ENCODE assay signal across 34 cellular contexts in genomic region chr12:33566403-33566802, GRCh38.
"Had no signal": no experiment of that assay in that cellular context is flagged by ENCODE, and none has a peak within 500 bp of the region (broad histone marks: within the 10 kb centered on the region; RNA-seq: fewer than 3 reads in every experiment).

No MANE protein-coding gene starts in this region.

- H3K4me1 Mint-ChIP-seq: activated B cell treated with CpG ODN at 0.5 μM for 24 hours; activated CD4-positive, alpha-beta memory T cell treated with anti-CD3 and anti-CD28 coated beads, Interleukin-2, amount 10 ng/mL, durations not matched to agents 7 days and 5 days; activated CD4-positive, alpha-beta T cell treated with anti-CD3 and anti-CD28 coated beads for 36 hours; activated CD4-positive, alpha-beta T cell treated with anti-CD3 and anti-CD28 coated beads, Interleukin-2, amount 10 ng/mL, durations not matched to agents 24 days and 14 days; activated CD4-positive, alpha-beta T cell treated with anti-CD3 and anti-CD28 coated beads, Interleukin-2, amount 10 ng/mL, durations not matched to agents 7 days and 5 days; activated CD8-positive, alpha-beta memory T cell treated with anti-CD3 and anti-CD28 coated beads, Interleukin-2, amount 10 ng/mL, durations not matched to agents 7 days and 5 days; T-cell; T-helper 17 cell had no signal

- H3K27me3 Mint-ChIP-seq: activated B cell treated with CpG ODN at 0.5 μM for 24 hours; activated CD4-positive, alpha-beta memory T cell treated with anti-CD3 and anti-CD28 coated beads for 36 hours; activated CD4-positive, alpha-beta memory T cell treated with anti-CD3 and anti-CD28 coated beads, Interleukin-2, amount 10 ng/mL, durations not matched to agents 7 days and 5 days; activated CD4-positive, alpha-beta T cell treated with anti-CD3 and anti-CD28 coated beads for 36 hours; activated CD4-positive, alpha-beta T cell treated with anti-CD3 and anti-CD28 coated beads, Interleukin-2, amount 10 ng/mL, durations not matched to agents 24 days and 14 days; activated CD4-positive, alpha-beta T cell treated with anti-CD3 and anti-CD28 coated beads, Interleukin-2, amount 10 ng/mL, durations not matched to agents 7 days and 5 days; activated CD8-positive, alpha-beta memory T cell treated with anti-CD3 and anti-CD28 coated beads, Interleukin-2, amount 10 ng/mL, durations not matched to agents 7 days and 5 days; activated CD8-positive, alpha-beta T cell treated with anti-CD3 and anti-CD28 coated beads for 36 hours; T-cell; T-helper 17 cell had no signal

- DNase-seq: activated B cell treated with CpG ODN at 0.5 μM for 24 hours; activated CD4-positive, alpha-beta memory T cell treated with anti-CD3 and anti-CD28 coated beads for 36 hours; activated CD4-positive, alpha-beta memory T cell treated with anti-CD3 and anti-CD28 coated beads, Interleukin-2, amount 10 ng/mL, durations not matched to agents 7 days and 5 days; activated CD4-positive, alpha-beta T cell treated with anti-CD3 and anti-CD28 coated beads for 1 hour; activated CD4-positive, alpha-beta T cell treated with anti-CD3 and anti-CD28 coated beads for 36 hours; activated CD4-positive, alpha-beta T cell treated with anti-CD3 and anti-CD28 coated beads for 4 hours; activated CD4-positive, alpha-beta T cell treated with anti-CD3 and anti-CD28 coated beads for 48 hours; activated CD4-positive, alpha-beta T cell treated with anti-CD3 and anti-CD28 coated beads, Interleukin-2, amount 10 ng/mL, durations not matched to agents 24 days and 14 days; activated CD4-positive, alpha-beta T cell treated with anti-CD3 and anti-CD28 coated beads, Interleukin-2, amount 10 ng/mL, durations not matched to agents 7 days and 5 days; activated CD4-positive, alpha-beta T cell treated with anti-CD3 and anti-CD28 coated beads, Interleukin-2, amount 50 U/mL, for 1 hour; activated CD4-positive, alpha-beta T cell treated with anti-CD3 and anti-CD28 coated beads, Interleukin-2, amount 50 U/mL, for 4 hours; activated CD4-positive, alpha-beta T cell treated with anti-CD3 and anti-CD28 coated beads, Interleukin-2, amount 50 U/mL, for 48 hours; activated CD4-positive, CD25-positive, alpha-beta regulatory T cell; activated CD4-positive, CD25-positive, alpha-beta regulatory T cell treated with anti-CD3 and anti-CD28 coated beads, Interleukin-2, amount 50 U/mL, for 72 hours; activated CD8-positive, alpha-beta memory T cell treated with anti-CD3 and anti-CD28 coated beads for 24 hours; activated CD8-positive, alpha-beta memory T cell treated with anti-CD3 and anti-CD28 coated beads, Interleukin-2, amount 10 ng/mL, durations not matched to agents 7 days and 5 days; activated CD8-positive, alpha-beta memory T cell treated with anti-CD3 and anti-CD28 coated beads, Interleukin-2, amount 50 U/mL, for 4 hours; activated CD8-positive, alpha-beta memory T cell treated with anti-CD3 and anti-CD28 coated beads, Interleukin-2, amount 50 U/mL, for 48 hours; activated CD8-positive, alpha-beta T cell treated with anti-CD3 and anti-CD28 coated beads for 36 hours; activated CD8-positive, alpha-beta T cell treated with anti-CD3 and anti-CD28 coated beads, Interleukin-2, amount 10 ng/mL, durations not matched to agents 7 days and 5 days; activated T-cell treated with anti-CD3 and anti-CD28 coated beads for 4 hours; T-cell; T-helper 1 cell; T-helper 17 cell; T-helper 2 cell; T-helper 9 cell; T1000; WERI-Rb-1 had no signal

- H3K36me3 Mint-ChIP-seq: activated CD4-positive, alpha-beta memory T cell treated with anti-CD3 and anti-CD28 coated beads for 36 hours; activated CD8-positive, alpha-beta memory T cell treated with anti-CD3 and anti-CD28 coated beads, Interleukin-2, amount 10 ng/mL, durations not matched to agents 7 days and 5 days; T-cell had no signal

- ATAC-seq: activated CD4-positive, alpha-beta T cell treated with anti-CD3 and anti-CD28 coated beads for 36 hours; activated CD4-positive, CD25-positive, alpha-beta regulatory T cell treated with anti-CD3 and anti-CD28 coated beads, Interleukin-2, amount 50 U/mL, for 24 hours; activated CD8-positive, alpha-beta memory T cell treated with anti-CD3 and anti-CD28 coated beads, Interleukin-2, amount 10 ng/mL, durations not matched to agents 7 days and 5 days; activated CD8-positive, alpha-beta T cell treated with anti-CD3 and anti-CD28 coated beads for 36 hours; activated CD8-positive, alpha-beta T cell treated with anti-CD3 and anti-CD28 coated beads, Interleukin-2, amount 10 ng/mL, durations not matched to agents 7 days and 5 days; T-cell; T-helper 17 cell; WTC11 had no signal

- FAIRE-seq: TTC549 had no signal

- H3K36me3 ChIP-seq: WERI-Rb-1 had no signal

- H3K27ac ChIP-seq: VCaP, WERI-Rb-1 had no signal

- H3K4me3 Mint-ChIP-seq: activated B cell treated with CpG ODN at 0.5 μM for 24 hours; activated CD4-positive, alpha-beta memory T cell treated with anti-CD3 and anti-CD28 coated beads for 36 hours; activated CD4-positive, alpha-beta memory T cell treated with anti-CD3 and anti-CD28 coated beads, Interleukin-2, amount 10 ng/mL, durations not matched to agents 7 days and 5 days; activated CD4-positive, alpha-beta T cell treated with anti-CD3 and anti-CD28 coated beads for 36 hours; activated CD4-positive, alpha-beta T cell treated with anti-CD3 and anti-CD28 coated beads, Interleukin-2, amount 10 ng/mL, durations not matched to agents 24 days and 14 days; activated CD4-positive, alpha-beta T cell treated with anti-CD3 and anti-CD28 coated beads, Interleukin-2, amount 10 ng/mL, durations not matched to agents 7 days and 5 days; activated CD8-positive, alpha-beta memory T cell treated with anti-CD3 and anti-CD28 coated beads, Interleukin-2, amount 10 ng/mL, durations not matched to agents 7 days and 5 days; activated CD8-positive, alpha-beta T cell treated with anti-CD3 and anti-CD28 coated beads for 36 hours; activated CD8-positive, alpha-beta T cell treated with anti-CD3 and anti-CD28 coated beads, Interleukin-2, amount 10 ng/mL, durations not matched to agents 7 days and 5 days; T-cell; T-helper 1 cell treated with Interleukin-12 subunit alpha and Interleukin-12 subunit beta and Interleukin-4 antibody, amounts not matched to agents 30 μg/mL and 1 μg/mL, for 36 hours; T-helper 17 cell; T-helper 2 cell treated with Interferon-gamma antibody and Interleukin-4, amounts not matched to agents 5 μg/mL and 100 μg/mL, for 36 hours; WTC11 had no signal
